17 cellular contexts compared by ENCODE assay signal in the genomic region with DNA sequence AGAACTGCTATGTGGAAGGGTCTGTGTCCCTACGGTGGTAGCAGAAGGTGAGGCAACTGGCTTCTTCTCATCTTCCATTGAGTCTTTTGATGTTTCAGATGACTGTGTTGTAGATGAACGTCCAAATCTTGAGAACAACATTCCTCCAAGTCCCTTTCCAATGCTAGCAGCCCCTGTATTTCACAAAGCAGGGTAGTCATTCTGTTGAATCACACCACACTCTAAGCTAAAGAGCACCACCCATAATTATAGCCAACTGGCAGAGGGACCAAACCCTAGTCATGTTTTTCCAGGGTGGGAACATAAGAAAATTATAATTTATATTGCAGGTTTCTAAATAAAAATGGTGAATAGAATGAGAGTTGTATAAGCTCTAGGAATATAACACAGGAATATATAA.
DNase-seq lines count a peak whose midpoint lies in the region; ATAC-seq, FAIRE-seq and TF ChIP-seq lines count a peak whose summit lies in the region.
"Had no signal": no experiment of that assay in that cellular context is flagged by ENCODE, and none has a peak within 500 bp of the region (broad histone marks: within the 10 kb centered on the region; RNA-seq: fewer than 3 reads in every experiment).

No MANE protein-coding gene starts in this region.

- no peak overlapping the region for H3K4me3 ChIP-seq in RWPE2 (ENCODE audit: severe bottlenecking)
- H3K4me3 ChIP-seq in skeletal muscle satellite cell (ENCODE audit: low read length), result no peak overlapping the region
- H3K4me3 ChIP-seq: BLaER1 treated with 17β-estradiol and CSF1 and Interleukin-3, amounts not matched to agents 10 nM and 100 nM; coronary artery; Peyer's patch; sigmoid colon; thoracic aorta had no signal

- peak overlapping the region; percentile 54 for H3K4me2 ChIP-seq in skeletal muscle satellite cell (ENCODE audit: low read length)
- H3K4me2 ChIP-seq: BLaER1 treated with 17β-estradiol and CSF1 and Interleukin-3, amounts not matched to agents 10 nM and 100 nM had no signal

- no peak overlapping the region for H3K27ac ChIP-seq in RWPE2 (ENCODE audit: poor library complexity, severe bottlenecking)
- H3K27ac ChIP-seq: BLaER1 treated with 17β-estradiol and CSF1 and Interleukin-3, amounts not matched to agents 10 nM and 100 nM; coronary artery; thoracic aorta had no signal

- no peaks in the 10 kb centered on the region for H3K9me3 ChIP-seq in RWPE2 (ENCODE audit: severe bottlenecking)
- H3K9me3 ChIP-seq in skeletal muscle satellite cell (replicated peaks; ENCODE audit: low read length), result no peaks in the 10 kb centered on the region
- H3K9me3 ChIP-seq: BLaER1 treated with 17β-estradiol and CSF1 and Interleukin-3, amounts not matched to agents 10 nM and 100 nM; Peyer's patch; sigmoid colon; thoracic aorta had no signal

- peak overlapping the region; percentile 39 for H3K9ac ChIP-seq in skeletal muscle satellite cell (ENCODE audit: low read depth, low read length)
- H3K9ac ChIP-seq: BLaER1 treated with 17β-estradiol and CSF1 and Interleukin-3, amounts not matched to agents 10 nM and 100 nM had no signal

- TF ChIP-seq CTCF in RWPE2 (IDR thresholded peaks at IDR 0.05; ENCODE audit: poor library complexity, severe bottlenecking) (no peak), D721Med (IDR thresholded peaks at IDR 0.05; ENCODE audit: insufficient read depth, missing control alignments) (no peak)

- ATAC-seq in RWPE2 (ENCODE audit: low read depth), result peak; percentile 33; the same call in 1 of the 3 replicates

- FAIRE-seq in D721Med (lab: Jason Lieb, UNC), result no peak

- H3K4me1 ChIP-seq in RWPE2 (ENCODE audit: insufficient read depth, poor library complexity, severe bottlenecking) (no peaks in the 10 kb centered on the region), skeletal muscle satellite cell (ENCODE audit: control insufficient read depth, insufficient read depth, low read length) (peaks cover 8% of the 10 kb centered on the region)
- H3K4me1 ChIP-seq: BLaER1 treated with 17β-estradiol and CSF1 and Interleukin-3, amounts not matched to agents 10 nM and 100 nM; Peyer's patch had no signal

- no peaks in the 10 kb centered on the region for H3K27me3 ChIP-seq in RWPE2 (ENCODE audit: insufficient read depth, poor library complexity, severe bottlenecking)
- no peaks in the 10 kb centered on the region for H3K27me3 ChIP-seq in skeletal muscle satellite cell (ENCODE audit: control insufficient read depth, insufficient read depth, low read length)
- H3K27me3 ChIP-seq: BLaER1 treated with 17β-estradiol and CSF1 and Interleukin-3, amounts not matched to agents 10 nM and 100 nM; Peyer's patch; sigmoid colon had no signal

- peak; percentile 64 for DNase-seq in GM03348 (ENCODE audit: low spot score)
- DNase-seq in RWPE2 (ENCODE audit: low spot score), result no peak
- DNase-seq in fibroblast of peridontal ligament (ENCODE audit: extremely low read depth), result peak; percentile 83
- no peak for DNase-seq in D721Med (ENCODE audit: insufficient read length, low spot score)
- no peak for DNase-seq in activated effector memory CD4-positive, alpha-beta T cell treated with anti-CD3 and anti-CD28 coated beads, Interleukin-2, amount 50 U/mL, for 16 hours
- DNase-seq in NCI-H1694 treated with DMSO at 0.1 percent for 48 hours (lab: John Stamatoyannopoulos, UW), result no peak
- no peak for DNase-seq in KG1 (lab: John Stamatoyannopoulos, UW)
- DNase-seq: activated CD4-positive, alpha-beta memory T cell treated with anti-CD3 and anti-CD28 coated beads for 36 hours; activated T-cell treated with anti-CD3 and anti-CD28 coated beads, Interleukin-2, amount 50 U/mL, for 72 hours; DMS 273 treated with DMSO at 0.1 percent for 48 hours; Peyer's patch; sigmoid colon; stimulated activated CD4-positive, alpha-beta T cell treated with anti-CD3 and anti-CD28 coated beads, Interleukin-4, amount 100 ng/mL, for 1 hour had no signal

- H3K36me3 ChIP-seq in RWPE2 (ENCODE audit: low read depth) (peaks cover 13% of the 10 kb centered on the region), skeletal muscle satellite cell (ENCODE audit: insufficient read depth, low read length) (no peaks in the 10 kb centered on the region)
- H3K36me3 ChIP-seq: thoracic aorta had no signal

Comparison
In these comparisons a context has a peak if more than half of its experiments do, and no peak if none do; other contexts are left out.
1. DNase-seq: peak in GM03348 (single experiment) and fibroblast of peridontal ligament (single experiment); none in RWPE2 (single experiment), D721Med (single experiment), activated effector memory CD4-positive, alpha-beta T cell treated with anti-CD3 and anti-CD28 coated beads, Interleukin-2, amount 50 U/mL, for 16 hours (single experiment), NCI-H1694 treated with DMSO at 0.1 percent for 48 hours (single experiment) and KG1 (single experiment).